ENCODE assay signal across 2 cellular contexts in genomic region chr15:49478982-49479381, GRCh38. TPM values are rescaled to one million over a fixed set of nuclear protein-coding genes. Genes with fewer than 3 reads are reported as not detected.
"Had no signal": no experiment of that assay in that cellular context is flagged by ENCODE, and none has a peak within 500 bp of the region (broad histone marks: within the 10 kb centered on the region; RNA-seq: fewer than 3 reads in every experiment).

No MANE protein-coding gene starts in this region.

RNA-seq across cellular contexts. Expression of gene FGF7, which starts 55.9 kb away (rescaled TPM):
- total RNA-seq: HT-29 had no signal
- polyA plus RNA-seq: IgD-negative memory B cell had no signal
